Comparison of ENCODE assay signal across 25 cellular contexts in genomic region chr7:52897708-52898107, GRCh38.
"Had no signal": no experiment of that assay in that cellular context is flagged by ENCODE, and none has a peak within 500 bp of the region (broad histone marks: within the 10 kb centered on the region; RNA-seq: fewer than 3 reads in every experiment).

No MANE protein-coding gene starts in this region.

- DNase-seq: activated CD4-positive, alpha-beta T cell treated with anti-CD3 and anti-CD28 coated beads for 48 hours; activated CD4-positive, alpha-beta T cell treated with anti-CD3 and anti-CD28 coated beads, Interleukin-2, amount 50 U/mL, for 48 hours; activated CD8-positive, alpha-beta memory T cell treated with anti-CD3 and anti-CD28 coated beads for 24 hours; activated effector memory CD4-positive, alpha-beta T cell treated with Interleukin-2 at 50 U/mL for 16 hours; activated naive CD4-positive, alpha-beta T cell treated with Interleukin-2 at 50 U/mL for 16 hours; cortex of kidney; effector memory CD8-positive, alpha-beta T cell; erythroblast; gastrocnemius medialis; hypothalamus; immature natural killer cell; left lung; naive thymus-derived CD4-positive, alpha-beta T cell; pancreas; retina; stimulated activated CD4-positive, alpha-beta T cell treated with anti-CD3 and anti-CD28 coated beads, Interleukin-15, amount 100 ng/mL, for 24 hours; stimulated activated CD4-positive, alpha-beta T cell treated with anti-CD3 and anti-CD28 coated beads, Interleukin-2, amount 100 ng/mL, for 24 hours; stimulated activated naive B cell treated with anti-CD40 and anti-IgM and Interleukin-4, amounts not matched to agents 10 μg/mL and 1 μg/mL and 100 μg/mL, for 72 hours; stomach; trophoblast cell; uterus had no signal

- H3K9me3 ChIP-seq: gastrocnemius medialis, left lung, pancreas, prostate gland, suprapubic skin, uterus had no signal

- H3K27me3 ChIP-seq: cardiac muscle cell, gastrocnemius medialis, left lung, pancreas, stomach, suprapubic skin, uterus had no signal

- H3K4me1 ChIP-seq: gastrocnemius medialis, left lung, pancreas, prostate gland, stomach, suprapubic skin, uterus had no signal

- H3K27ac ChIP-seq: cardiac muscle cell, gastrocnemius medialis, left lung, pancreas, prostate gland, stomach, suprapubic skin, uterus, VCaP had no signal

- H3K4me3 ChIP-seq: cardiac muscle cell, gastrocnemius medialis, left lung, pancreas, prostate gland, stomach, suprapubic skin, uterus had no signal

- ATAC-seq: effector memory CD8-positive, alpha-beta T cell; gastrocnemius medialis; left lung; naive thymus-derived CD4-positive, alpha-beta T cell; pancreas; stimulated activated naive B cell treated with anti-CD40 and anti-IgM and Interleukin-4, amounts not matched to agents 10 μg/mL and 1 μg/mL and 100 μg/mL, for 72 hours had no signal

- H3K36me3 ChIP-seq: cardiac muscle cell, gastrocnemius medialis, left lung, pancreas, prostate gland, stomach, suprapubic skin, uterus had no signal
